1 cellular context compared by ENCODE assay signal in the genomic region with DNA sequence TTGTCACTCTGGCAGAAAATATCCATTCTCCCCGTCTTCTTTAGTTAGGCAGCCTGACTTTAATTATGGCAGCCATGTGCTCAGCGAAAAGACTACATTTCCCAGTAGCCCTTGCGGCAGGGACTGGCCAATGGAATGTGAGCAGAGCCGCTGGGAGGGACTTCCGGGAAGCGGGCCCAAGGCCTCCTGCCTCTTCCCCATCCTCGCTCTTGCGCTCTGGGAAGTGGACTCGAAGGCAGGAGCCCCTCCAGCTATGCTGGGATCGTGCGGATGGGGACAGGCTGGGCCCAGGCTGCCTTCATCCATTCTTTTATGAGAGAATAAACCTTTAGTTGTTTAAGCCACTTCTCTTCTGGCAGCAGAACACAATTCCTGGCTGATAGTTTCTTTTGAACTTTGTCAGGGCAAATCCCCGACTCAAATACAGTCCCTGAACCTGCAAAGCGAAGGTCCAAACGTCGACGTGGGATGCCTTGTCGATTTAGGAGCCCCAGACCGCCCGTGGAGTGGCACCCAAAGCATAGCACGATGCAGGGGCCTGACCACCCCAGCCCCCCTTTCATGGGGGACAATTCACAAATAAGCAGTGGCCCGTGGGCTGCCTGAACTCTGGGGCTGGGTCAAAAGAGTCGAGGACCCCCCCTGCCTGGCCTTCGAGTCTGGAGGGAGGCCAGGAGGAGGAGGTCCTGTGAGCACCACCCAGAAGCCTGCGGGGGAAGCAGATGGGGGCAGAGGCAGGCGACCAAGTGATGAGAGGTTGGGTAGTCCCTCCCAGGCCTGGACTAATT.
TF ChIP-seq lines count a peak whose summit lies in the region.

No MANE protein-coding gene starts in this region.

TF ChIP-seq in GM12878, 131 proteins besides CTCF, POLR2A, EP300 and RAD21 (continued from another document and continues in another):
- TF ChIP-seq, protein P1, sequence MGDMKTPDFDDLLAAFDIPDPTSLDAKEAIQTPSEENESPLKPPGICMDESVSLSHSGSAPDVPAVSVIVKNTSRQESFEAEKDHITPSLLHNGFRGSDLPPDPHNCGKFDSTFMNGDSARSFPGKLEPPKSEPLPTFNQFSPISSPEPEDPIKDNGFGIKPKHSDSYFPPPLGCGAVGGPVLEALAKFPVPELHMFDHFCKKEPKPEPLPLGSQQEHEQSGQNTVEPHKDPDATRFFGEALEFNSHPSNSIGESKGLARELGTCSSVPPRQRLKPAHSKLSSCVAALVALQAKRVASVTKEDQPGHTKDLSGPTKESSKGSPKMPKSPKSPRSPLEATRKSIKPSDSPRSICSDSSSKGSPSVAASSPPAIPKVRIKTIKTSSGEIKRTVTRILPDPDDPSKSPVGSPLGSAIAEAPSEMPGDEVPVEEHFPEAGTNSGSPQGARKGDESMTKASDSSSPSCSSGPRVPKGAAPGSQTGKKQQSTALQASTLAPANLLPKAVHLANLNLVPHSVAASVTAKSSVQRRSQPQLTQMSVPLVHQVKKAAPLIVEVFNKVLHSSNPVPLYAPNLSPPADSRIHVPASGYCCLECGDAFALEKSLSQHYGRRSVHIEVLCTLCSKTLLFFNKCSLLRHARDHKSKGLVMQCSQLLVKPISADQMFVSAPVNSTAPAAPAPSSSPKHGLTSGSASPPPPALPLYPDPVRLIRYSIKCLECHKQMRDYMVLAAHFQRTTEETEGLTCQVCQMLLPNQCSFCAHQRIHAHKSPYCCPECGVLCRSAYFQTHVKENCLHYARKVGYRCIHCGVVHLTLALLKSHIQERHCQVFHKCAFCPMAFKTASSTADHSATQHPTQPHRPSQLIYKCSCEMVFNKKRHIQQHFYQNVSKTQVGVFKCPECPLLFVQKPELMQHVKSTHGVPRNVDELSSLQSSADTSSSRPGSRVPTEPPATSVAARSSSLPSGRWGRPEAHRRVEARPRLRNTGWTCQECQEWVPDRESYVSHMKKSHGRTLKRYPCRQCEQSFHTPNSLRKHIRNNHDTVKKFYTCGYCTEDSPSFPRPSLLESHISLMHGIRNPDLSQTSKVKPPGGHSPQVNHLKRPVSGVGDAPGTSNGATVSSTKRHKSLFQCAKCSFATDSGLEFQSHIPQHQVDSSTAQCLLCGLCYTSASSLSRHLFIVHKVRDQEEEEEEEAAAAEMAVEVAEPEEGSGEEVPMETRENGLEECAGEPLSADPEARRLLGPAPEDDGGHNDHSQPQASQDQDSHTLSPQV (IDR thresholded peaks at IDR 0.05) = no peak
- TF ChIP-seq MXI1 (IDR thresholded peaks at IDR 0.05; ENCODE audit: low read depth, low read length) (no peak; the same call in 1 of the 2 replicates), NR2C1 (IDR thresholded peaks at IDR 0.05) (no peak), SMC3 (IDR thresholded peaks at IDR 0.05; ENCODE audit: borderline replicate concordance, low read length) (no peak), IKZF1 (conservative IDR thresholded peaks at IDR 0.05) (peak; percentile 72), RAD51 (IDR thresholded peaks at IDR 0.05) (0 out of 2 replicates have a peak, but pooled peaks have one; percentile 19), BCL11A (IDR thresholded peaks at IDR 0.05; ENCODE audit: low read depth, low read length) (no peak), CHD2 (IDR thresholded peaks at IDR 0.05; ENCODE audit: borderline replicate concordance, low read depth, low read length) (peak; percentile 81; the same call in 1 of the 2 replicates), GABPA (IDR thresholded peaks at IDR 0.05; ENCODE audit: low read depth) (peak; percentile 93), YY1 (IDR thresholded peaks at IDR 0.05; ENCODE audit: low read depth, low read length) (peak; percentile 97), NR2F1 (conservative IDR thresholded peaks at IDR 0.05) (no peak), STAT3 (IDR thresholded peaks at IDR 0.05; ENCODE audit: low read depth, low read length) (peak; percentile 61; the same call in 1 of the 2 replicates), SRF (IDR thresholded peaks at IDR 0.05; ENCODE audit: low read depth in 2 of 2, low read length in 2 of 2) (no peak), SMARCA5 (IDR thresholded peaks at IDR 0.05) (no peak), PAX5 (IDR thresholded peaks at IDR 0.05; ENCODE audit: borderline replicate concordance, low read depth, low read length) (no peak), KDM1A (IDR thresholded peaks at IDR 0.05; ENCODE audit: borderline replicate concordance) (no peak), SREBF1 (IDR thresholded peaks at IDR 0.05; ENCODE audit: low read length) (peak; percentile 62), PML (IDR thresholded peaks at IDR 0.05; ENCODE audit: low read length) (no peak), HCFC1 (IDR thresholded peaks at IDR 0.05; ENCODE audit: low read length) (peak; percentile 92), RCOR1 (conservative IDR thresholded peaks at IDR 0.05; ENCODE audit: low read depth, low read length) (no peak), JUND (IDR thresholded peaks at IDR 0.05; ENCODE audit: low read depth, low read length) (no peak), NBN (IDR thresholded peaks at IDR 0.05) (no peak), CREB1 (IDR thresholded peaks at IDR 0.05; ENCODE audit: low read depth) (no peak)
- TF ChIP-seq, protein P2, sequence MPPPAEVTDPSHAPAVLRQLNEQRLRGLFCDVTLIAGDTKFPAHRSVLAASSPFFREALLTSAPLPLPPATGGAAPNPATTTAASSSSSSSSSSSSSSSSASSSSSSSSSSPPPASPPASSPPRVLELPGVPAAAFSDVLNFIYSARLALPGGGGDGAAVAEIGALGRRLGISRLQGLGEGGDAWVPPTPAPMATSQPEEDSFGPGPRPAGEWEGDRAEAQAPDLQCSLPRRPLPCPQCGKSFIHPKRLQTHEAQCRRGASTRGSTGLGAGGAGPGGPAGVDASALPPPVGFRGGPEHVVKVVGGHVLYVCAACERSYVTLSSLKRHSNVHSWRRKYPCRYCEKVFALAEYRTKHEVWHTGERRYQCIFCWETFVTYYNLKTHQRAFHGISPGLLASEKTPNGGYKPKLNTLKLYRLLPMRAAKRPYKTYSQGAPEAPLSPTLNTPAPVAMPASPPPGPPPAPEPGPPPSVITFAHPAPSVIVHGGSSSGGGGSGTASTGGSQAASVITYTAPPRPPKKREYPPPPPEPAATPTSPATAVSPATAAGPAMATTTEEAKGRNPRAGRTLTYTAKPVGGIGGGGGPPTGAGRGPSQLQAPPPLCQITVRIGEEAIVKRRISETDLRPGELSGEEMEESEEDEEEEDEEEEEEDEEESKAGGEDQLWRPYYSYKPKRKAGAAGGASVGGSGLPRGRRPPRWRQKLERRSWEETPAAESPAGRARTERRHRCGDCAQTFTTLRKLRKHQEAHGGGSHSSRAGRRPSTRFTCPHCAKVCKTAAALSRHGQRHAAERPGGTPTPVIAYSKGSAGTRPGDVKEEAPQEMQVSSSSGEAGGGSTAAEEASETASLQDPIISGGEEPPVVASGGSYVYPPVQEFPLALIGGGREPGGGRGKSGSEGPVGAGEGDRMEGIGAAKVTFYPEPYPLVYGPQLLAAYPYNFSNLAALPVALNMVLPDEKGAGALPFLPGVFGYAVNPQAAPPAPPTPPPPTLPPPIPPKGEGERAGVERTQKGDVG (CRISPR knock-in tag; IDR thresholded peaks at IDR 0.05) = no peak
- TF ChIP-seq, protein P3, sequence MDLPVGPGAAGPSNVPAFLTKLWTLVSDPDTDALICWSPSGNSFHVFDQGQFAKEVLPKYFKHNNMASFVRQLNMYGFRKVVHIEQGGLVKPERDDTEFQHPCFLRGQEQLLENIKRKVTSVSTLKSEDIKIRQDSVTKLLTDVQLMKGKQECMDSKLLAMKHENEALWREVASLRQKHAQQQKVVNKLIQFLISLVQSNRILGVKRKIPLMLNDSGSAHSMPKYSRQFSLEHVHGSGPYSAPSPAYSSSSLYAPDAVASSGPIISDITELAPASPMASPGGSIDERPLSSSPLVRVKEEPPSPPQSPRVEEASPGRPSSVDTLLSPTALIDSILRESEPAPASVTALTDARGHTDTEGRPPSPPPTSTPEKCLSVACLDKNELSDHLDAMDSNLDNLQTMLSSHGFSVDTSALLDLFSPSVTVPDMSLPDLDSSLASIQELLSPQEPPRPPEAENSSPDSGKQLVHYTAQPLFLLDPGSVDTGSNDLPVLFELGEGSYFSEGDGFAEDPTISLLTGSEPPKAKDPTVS (IDR thresholded peaks at IDR 0.05; ENCODE audit: low read depth, low read length) = no peak
- TF ChIP-seq, protein P4, sequence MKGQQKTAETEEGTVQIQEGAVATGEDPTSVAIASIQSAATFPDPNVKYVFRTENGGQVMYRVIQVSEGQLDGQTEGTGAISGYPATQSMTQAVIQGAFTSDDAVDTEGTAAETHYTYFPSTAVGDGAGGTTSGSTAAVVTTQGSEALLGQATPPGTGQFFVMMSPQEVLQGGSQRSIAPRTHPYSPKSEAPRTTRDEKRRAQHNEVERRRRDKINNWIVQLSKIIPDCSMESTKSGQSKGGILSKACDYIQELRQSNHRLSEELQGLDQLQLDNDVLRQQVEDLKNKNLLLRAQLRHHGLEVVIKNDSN (IDR thresholded peaks at IDR 0.05; ENCODE audit: borderline replicate concordance, extremely low read length, insufficient read depth, low read depth, low read length) = peak; percentile 17
- TF ChIP-seq, protein P5, sequence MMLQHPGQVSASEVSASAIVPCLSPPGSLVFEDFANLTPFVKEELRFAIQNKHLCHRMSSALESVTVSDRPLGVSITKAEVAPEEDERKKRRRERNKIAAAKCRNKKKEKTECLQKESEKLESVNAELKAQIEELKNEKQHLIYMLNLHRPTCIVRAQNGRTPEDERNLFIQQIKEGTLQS (IDR thresholded peaks at IDR 0.05; ENCODE audit: borderline replicate concordance, extremely low read depth, low read depth, low read length) = no peak
- TF ChIP-seq, protein P6, sequence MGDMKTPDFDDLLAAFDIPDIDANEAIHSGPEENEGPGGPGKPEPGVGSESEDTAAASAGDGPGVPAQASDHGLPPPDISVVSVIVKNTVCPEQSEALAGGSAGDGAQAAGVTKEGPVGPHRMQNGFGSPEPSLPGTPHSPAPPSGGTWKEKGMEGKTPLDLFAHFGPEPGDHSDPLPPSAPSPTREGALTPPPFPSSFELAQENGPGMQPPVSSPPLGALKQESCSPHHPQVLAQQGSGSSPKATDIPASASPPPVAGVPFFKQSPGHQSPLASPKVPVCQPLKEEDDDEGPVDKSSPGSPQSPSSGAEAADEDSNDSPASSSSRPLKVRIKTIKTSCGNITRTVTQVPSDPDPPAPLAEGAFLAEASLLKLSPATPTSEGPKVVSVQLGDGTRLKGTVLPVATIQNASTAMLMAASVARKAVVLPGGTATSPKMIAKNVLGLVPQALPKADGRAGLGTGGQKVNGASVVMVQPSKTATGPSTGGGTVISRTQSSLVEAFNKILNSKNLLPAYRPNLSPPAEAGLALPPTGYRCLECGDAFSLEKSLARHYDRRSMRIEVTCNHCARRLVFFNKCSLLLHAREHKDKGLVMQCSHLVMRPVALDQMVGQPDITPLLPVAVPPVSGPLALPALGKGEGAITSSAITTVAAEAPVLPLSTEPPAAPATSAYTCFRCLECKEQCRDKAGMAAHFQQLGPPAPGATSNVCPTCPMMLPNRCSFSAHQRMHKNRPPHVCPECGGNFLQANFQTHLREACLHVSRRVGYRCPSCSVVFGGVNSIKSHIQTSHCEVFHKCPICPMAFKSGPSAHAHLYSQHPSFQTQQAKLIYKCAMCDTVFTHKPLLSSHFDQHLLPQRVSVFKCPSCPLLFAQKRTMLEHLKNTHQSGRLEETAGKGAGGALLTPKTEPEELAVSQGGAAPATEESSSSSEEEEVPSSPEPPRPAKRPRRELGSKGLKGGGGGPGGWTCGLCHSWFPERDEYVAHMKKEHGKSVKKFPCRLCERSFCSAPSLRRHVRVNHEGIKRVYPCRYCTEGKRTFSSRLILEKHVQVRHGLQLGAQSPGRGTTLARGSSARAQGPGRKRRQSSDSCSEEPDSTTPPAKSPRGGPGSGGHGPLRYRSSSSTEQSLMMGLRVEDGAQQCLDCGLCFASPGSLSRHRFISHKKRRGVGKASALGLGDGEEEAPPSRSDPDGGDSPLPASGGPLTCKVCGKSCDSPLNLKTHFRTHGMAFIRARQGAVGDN (IDR thresholded peaks at IDR 0.05) = peak; percentile 91
- TF ChIP-seq, protein P7, sequence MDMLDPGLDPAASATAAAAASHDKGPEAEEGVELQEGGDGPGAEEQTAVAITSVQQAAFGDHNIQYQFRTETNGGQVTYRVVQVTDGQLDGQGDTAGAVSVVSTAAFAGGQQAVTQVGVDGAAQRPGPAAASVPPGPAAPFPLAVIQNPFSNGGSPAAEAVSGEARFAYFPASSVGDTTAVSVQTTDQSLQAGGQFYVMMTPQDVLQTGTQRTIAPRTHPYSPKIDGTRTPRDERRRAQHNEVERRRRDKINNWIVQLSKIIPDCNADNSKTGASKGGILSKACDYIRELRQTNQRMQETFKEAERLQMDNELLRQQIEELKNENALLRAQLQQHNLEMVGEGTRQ (IDR thresholded peaks at IDR 0.05; ENCODE audit: borderline replicate concordance, low read depth, low read length) = no peak
- TF ChIP-seq, protein P8, sequence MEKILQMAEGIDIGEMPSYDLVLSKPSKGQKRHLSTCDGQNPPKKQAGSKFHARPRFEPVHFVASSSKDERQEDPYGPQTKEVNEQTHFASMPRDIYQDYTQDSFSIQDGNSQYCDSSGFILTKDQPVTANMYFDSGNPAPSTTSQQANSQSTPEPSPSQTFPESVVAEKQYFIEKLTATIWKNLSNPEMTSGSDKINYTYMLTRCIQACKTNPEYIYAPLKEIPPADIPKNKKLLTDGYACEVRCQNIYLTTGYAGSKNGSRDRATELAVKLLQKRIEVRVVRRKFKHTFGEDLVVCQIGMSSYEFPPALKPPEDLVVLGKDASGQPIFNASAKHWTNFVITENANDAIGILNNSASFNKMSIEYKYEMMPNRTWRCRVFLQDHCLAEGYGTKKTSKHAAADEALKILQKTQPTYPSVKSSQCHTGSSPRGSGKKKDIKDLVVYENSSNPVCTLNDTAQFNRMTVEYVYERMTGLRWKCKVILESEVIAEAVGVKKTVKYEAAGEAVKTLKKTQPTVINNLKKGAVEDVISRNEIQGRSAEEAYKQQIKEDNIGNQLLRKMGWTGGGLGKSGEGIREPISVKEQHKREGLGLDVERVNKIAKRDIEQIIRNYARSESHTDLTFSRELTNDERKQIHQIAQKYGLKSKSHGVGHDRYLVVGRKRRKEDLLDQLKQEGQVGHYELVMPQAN (conservative IDR thresholded peaks at IDR 0.05) = no peak
- TF ChIP-seq, protein P9, sequence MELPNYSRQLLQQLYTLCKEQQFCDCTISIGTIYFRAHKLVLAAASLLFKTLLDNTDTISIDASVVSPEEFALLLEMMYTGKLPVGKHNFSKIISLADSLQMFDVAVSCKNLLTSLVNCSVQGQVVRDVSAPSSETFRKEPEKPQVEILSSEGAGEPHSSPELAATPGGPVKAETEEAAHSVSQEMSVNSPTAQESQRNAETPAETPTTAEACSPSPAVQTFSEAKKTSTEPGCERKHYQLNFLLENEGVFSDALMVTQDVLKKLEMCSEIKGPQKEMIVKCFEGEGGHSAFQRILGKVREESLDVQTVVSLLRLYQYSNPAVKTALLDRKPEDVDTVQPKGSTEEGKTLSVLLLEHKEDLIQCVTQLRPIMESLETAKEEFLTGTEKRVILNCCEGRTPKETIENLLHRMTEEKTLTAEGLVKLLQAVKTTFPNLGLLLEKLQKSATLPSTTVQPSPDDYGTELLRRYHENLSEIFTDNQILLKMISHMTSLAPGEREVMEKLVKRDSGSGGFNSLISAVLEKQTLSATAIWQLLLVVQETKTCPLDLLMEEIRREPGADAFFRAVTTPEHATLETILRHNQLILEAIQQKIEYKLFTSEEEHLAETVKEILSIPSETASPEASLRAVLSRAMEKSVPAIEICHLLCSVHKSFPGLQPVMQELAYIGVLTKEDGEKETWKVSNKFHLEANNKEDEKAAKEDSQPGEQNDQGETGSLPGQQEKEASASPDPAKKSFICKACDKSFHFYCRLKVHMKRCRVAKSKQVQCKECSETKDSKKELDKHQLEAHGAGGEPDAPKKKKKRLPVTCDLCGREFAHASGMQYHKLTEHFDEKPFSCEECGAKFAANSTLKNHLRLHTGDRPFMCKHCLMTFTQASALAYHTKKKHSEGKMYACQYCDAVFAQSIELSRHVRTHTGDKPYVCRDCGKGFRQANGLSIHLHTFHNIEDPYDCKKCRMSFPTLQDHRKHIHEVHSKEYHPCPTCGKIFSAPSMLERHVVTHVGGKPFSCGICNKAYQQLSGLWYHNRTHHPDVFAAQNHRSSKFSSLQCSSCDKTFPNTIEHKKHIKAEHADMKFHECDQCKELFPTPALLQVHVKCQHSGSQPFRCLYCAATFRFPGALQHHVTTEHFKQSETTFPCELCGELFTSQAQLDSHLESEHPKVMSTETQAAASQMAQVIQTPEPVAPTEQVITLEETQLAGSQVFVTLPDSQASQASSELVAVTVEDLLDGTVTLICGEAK (IDR thresholded peaks at IDR 0.05; ENCODE audit: borderline replicate concordance) = peak; percentile 87
